In genomic region chr6:17610835-17611234, GRCh38 we compare ENCODE assay signal across 15 cellular contexts.
"Had no signal": no experiment of that assay in that cellular context is flagged by ENCODE, and none has a peak within 500 bp of the region (broad histone marks: within the 10 kb centered on the region; RNA-seq: fewer than 3 reads in every experiment).

No MANE protein-coding gene starts in this region.

- H3K27me3 Mint-ChIP-seq: type B pancreatic cell had no signal

- DNase-seq: activated CD4-positive, alpha-beta T cell treated with anti-CD3 and anti-CD28 coated beads for 48 hours; activated CD8-positive, alpha-beta T cell treated with anti-CD3 and anti-CD28 coated beads, Interleukin-2, amount 10 ng/mL, durations not matched to agents 7 days and 5 days; activated effector memory CD4-positive, alpha-beta T cell treated with anti-CD3 and anti-CD28 coated beads, Interleukin-2, amount 50 U/mL, for 16 hours; left ventricle myocardium superior; nucleus accumbens; sigmoid colon; SK-N-SH; stimulated activated CD4-positive, alpha-beta T cell treated with anti-CD3 and anti-CD28 coated beads, Interleukin-12 subunit alpha, Interleukin-12 subunit beta, amount 100 ng/mL, for 4 hours; stimulated activated naive CD4-positive, alpha-beta T cell; substantia nigra had no signal

- ATAC-seq: activated CD8-positive, alpha-beta T cell treated with anti-CD3 and anti-CD28 coated beads, Interleukin-2, amount 10 ng/mL, durations not matched to agents 7 days and 5 days; left ventricle myocardium superior had no signal

- FAIRE-seq: endometrium had no signal

- H3K27me3 ChIP-seq: ascending aorta, esophagus muscularis mucosa, sigmoid colon had no signal

- H3K4me3 ChIP-seq: ascending aorta, esophagus muscularis mucosa, prostate gland, sigmoid colon had no signal

- H3K9me3 ChIP-seq: ascending aorta, esophagus muscularis mucosa, prostate gland, sigmoid colon, SK-N-SH had no signal

- H3K9ac ChIP-seq: SK-N-SH had no signal

- H3K36me3 ChIP-seq: prostate gland had no signal

- H3K4me1 ChIP-seq: ascending aorta, esophagus muscularis mucosa, prostate gland, sigmoid colon had no signal

- H3K4me3 Mint-ChIP-seq: activated CD8-positive, alpha-beta T cell treated with anti-CD3 and anti-CD28 coated beads, Interleukin-2, amount 10 ng/mL, durations not matched to agents 7 days and 5 days; type B pancreatic cell had no signal

- H3K27ac Mint-ChIP-seq: activated CD8-positive, alpha-beta T cell treated with anti-CD3 and anti-CD28 coated beads, Interleukin-2, amount 10 ng/mL, durations not matched to agents 7 days and 5 days; type B pancreatic cell had no signal

- H3K9me3 Mint-ChIP-seq: type B pancreatic cell had no signal

- H3K4me2 ChIP-seq: SK-N-SH had no signal

- H3K27ac ChIP-seq: ascending aorta, esophagus muscularis mucosa, prostate gland, sigmoid colon had no signal
